ENCODE assay signal across 1 cellular context in the genomic region with DNA sequence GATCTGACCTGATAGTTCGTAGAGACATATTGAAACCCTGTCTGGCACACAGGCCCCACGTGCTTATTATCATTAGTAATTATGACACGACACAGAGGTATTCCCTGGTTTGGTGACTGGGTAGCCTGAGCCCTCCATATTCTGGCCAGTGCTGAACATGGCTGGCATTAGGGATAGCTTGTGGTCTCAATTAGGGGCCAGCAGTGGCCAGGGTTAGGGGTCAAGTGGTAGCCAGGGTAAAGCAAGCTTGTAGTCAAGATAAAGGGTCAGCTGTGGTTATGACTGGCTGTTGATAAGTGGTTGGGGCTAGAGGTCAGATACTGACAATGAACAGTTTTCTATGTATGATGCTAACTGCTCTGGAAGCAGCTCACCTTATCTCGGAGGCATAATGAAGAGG.
TF ChIP-seq lines count a peak whose summit lies in the region.

No MANE protein-coding gene starts in this region.

TF ChIP-seq in K562, 482 proteins besides CTCF, POLR2A, EP300 and RAD21 (continued from another document and continues in another):
- TF ChIP-seq, protein P1, sequence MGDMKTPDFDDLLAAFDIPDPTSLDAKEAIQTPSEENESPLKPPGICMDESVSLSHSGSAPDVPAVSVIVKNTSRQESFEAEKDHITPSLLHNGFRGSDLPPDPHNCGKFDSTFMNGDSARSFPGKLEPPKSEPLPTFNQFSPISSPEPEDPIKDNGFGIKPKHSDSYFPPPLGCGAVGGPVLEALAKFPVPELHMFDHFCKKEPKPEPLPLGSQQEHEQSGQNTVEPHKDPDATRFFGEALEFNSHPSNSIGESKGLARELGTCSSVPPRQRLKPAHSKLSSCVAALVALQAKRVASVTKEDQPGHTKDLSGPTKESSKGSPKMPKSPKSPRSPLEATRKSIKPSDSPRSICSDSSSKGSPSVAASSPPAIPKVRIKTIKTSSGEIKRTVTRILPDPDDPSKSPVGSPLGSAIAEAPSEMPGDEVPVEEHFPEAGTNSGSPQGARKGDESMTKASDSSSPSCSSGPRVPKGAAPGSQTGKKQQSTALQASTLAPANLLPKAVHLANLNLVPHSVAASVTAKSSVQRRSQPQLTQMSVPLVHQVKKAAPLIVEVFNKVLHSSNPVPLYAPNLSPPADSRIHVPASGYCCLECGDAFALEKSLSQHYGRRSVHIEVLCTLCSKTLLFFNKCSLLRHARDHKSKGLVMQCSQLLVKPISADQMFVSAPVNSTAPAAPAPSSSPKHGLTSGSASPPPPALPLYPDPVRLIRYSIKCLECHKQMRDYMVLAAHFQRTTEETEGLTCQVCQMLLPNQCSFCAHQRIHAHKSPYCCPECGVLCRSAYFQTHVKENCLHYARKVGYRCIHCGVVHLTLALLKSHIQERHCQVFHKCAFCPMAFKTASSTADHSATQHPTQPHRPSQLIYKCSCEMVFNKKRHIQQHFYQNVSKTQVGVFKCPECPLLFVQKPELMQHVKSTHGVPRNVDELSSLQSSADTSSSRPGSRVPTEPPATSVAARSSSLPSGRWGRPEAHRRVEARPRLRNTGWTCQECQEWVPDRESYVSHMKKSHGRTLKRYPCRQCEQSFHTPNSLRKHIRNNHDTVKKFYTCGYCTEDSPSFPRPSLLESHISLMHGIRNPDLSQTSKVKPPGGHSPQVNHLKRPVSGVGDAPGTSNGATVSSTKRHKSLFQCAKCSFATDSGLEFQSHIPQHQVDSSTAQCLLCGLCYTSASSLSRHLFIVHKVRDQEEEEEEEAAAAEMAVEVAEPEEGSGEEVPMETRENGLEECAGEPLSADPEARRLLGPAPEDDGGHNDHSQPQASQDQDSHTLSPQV (IDR thresholded peaks at IDR 0.05): no peak
- no peak for TF ChIP-seq POLR2AphosphoS2 (IDR thresholded peaks at IDR 0.05; ENCODE audit: low read length)
- TF ChIP-seq, protein P2, sequence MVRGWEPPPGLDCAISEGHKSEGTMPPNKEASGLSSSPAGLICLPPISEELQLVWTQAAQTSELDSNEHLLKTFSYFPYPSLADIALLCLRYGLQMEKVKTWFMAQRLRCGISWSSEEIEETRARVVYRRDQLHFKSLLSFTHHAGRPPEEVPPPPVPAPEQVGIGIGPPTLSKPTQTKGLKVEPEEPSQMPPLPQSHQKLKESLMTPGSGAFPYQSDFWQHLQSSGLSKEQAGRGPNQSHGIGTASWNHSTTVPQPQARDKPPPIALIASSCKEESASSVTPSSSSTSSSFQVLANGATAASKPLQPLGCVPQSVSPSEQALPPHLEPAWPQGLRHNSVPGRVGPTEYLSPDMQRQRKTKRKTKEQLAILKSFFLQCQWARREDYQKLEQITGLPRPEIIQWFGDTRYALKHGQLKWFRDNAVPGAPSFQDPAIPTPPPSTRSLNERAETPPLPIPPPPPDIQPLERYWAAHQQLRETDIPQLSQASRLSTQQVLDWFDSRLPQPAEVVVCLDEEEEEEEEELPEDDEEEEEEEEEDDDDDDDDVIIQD (CRISPR knock-in tag; IDR thresholded peaks at IDR 0.05): no peak
- TF ChIP-seq SIRT6 (IDR thresholded peaks at IDR 0.05; ENCODE audit: low read depth, low read length): no peak
- TF ChIP-seq PHTF2 (CRISPR knock-in tag; IDR thresholded peaks at IDR 0.05): no peak
- TF ChIP-seq ZBTB7A (IDR thresholded peaks at IDR 0.05; ENCODE audit: borderline replicate concordance, control insufficient read depth, low read depth, low read length): 0 out of 2 replicates have a peak, but pooled peaks have one; percentile 31
- no peak for TF ChIP-seq SMARCB1 (IDR thresholded peaks at IDR 0.05; ENCODE audit: insufficient read length, low read depth)
- TF ChIP-seq, protein P3, sequence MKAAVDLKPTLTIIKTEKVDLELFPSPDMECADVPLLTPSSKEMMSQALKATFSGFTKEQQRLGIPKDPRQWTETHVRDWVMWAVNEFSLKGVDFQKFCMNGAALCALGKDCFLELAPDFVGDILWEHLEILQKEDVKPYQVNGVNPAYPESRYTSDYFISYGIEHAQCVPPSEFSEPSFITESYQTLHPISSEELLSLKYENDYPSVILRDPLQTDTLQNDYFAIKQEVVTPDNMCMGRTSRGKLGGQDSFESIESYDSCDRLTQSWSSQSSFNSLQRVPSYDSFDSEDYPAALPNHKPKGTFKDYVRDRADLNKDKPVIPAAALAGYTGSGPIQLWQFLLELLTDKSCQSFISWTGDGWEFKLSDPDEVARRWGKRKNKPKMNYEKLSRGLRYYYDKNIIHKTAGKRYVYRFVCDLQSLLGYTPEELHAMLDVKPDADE (conservative IDR thresholded peaks at IDR 0.05; ENCODE audit: control insufficient read depth, low read depth, low read length): no peak
- no peak for TF ChIP-seq ZNF551 (CRISPR knock-in tag; IDR thresholded peaks at IDR 0.05)
- TF ChIP-seq ILF3 (IDR thresholded peaks at IDR 0.05; ENCODE audit: borderline replicate concordance): no peak
- TF ChIP-seq SETDB1 (IDR thresholded peaks at IDR 0.05; ENCODE audit: low read length): no peak
- TF ChIP-seq DPF2 (IDR thresholded peaks at IDR 0.05): peak; percentile 87
- no peak for TF ChIP-seq MYBL2 (IDR thresholded peaks at IDR 0.05; ENCODE audit: low read depth)
- no peak for TF ChIP-seq MYBL2 (CRISPR knock-in tag; IDR thresholded peaks at IDR 0.05; ENCODE audit: borderline replicate concordance)
- no peak for TF ChIP-seq ZNF133 (CRISPR knock-in tag; IDR thresholded peaks at IDR 0.05)
- no peak for TF ChIP-seq CBX3 (IDR thresholded peaks at IDR 0.05; ENCODE audit: borderline replicate concordance in 1 of 2, low read length in 2 of 2)
- TF ChIP-seq PHB2 (IDR thresholded peaks at IDR 0.05; ENCODE audit: low read depth): peak; percentile 44; the same call in 1 of the 2 replicates
- TF ChIP-seq ZNF444 (CRISPR knock-in tag; IDR thresholded peaks at IDR 0.05): no peak
- TF ChIP-seq ZNF830 (CRISPR knock-in tag; IDR thresholded peaks at IDR 0.05): no peak
- TF ChIP-seq, protein P4, sequence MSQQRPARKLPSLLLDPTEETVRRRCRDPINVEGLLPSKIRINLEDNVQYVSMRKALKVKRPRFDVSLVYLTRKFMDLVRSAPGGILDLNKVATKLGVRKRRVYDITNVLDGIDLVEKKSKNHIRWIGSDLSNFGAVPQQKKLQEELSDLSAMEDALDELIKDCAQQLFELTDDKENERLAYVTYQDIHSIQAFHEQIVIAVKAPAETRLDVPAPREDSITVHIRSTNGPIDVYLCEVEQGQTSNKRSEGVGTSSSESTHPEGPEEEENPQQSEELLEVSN (IDR thresholded peaks at IDR 0.05; ENCODE audit: borderline replicate concordance in 1 of 2, extremely low read depth in 1 of 2, insufficient read depth in 1 of 2, insufficient read length in 1 of 2, low read depth in 1 of 2, low read length in 1 of 2, poor library complexity in 1 of 2, severe bottlenecking in 1 of 2): no peak
- TF ChIP-seq ZNF785 (CRISPR knock-in tag; IDR thresholded peaks at IDR 0.05): no peak
- TF ChIP-seq ATF7 (IDR thresholded peaks at IDR 0.05): peak; percentile 56; the same call in 1 of the 2 replicates
- 0 out of 2 replicates have a peak, but pooled peaks have one; percentile 13 for TF ChIP-seq KDM2B (CRISPR knock-in tag; IDR thresholded peaks at IDR 0.05)
- no peak for TF ChIP-seq RBM22 (IDR thresholded peaks at IDR 0.05; ENCODE audit: low read depth, low read length, poor library complexity, severe bottlenecking)
- no peak for TF ChIP-seq POLR2G (IDR thresholded peaks at IDR 0.05; ENCODE audit: low read depth, low read length)
- no peak for TF ChIP-seq SAFB2 (IDR thresholded peaks at IDR 0.05; ENCODE audit: borderline replicate concordance, low read depth, low read length, severe bottlenecking)
- TF ChIP-seq ZNF695 (CRISPR knock-in tag; IDR thresholded peaks at IDR 0.05): no peak
- TF ChIP-seq, protein P5, sequence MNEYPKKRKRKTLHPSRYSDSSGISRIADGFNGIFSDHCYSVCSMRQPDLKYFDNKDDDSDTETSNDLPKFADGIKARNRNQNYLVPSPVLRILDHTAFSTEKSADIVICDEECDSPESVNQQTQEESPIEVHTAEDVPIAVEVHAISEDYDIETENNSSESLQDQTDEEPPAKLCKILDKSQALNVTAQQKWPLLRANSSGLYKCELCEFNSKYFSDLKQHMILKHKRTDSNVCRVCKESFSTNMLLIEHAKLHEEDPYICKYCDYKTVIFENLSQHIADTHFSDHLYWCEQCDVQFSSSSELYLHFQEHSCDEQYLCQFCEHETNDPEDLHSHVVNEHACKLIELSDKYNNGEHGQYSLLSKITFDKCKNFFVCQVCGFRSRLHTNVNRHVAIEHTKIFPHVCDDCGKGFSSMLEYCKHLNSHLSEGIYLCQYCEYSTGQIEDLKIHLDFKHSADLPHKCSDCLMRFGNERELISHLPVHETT (CRISPR knock-in tag; conservative IDR thresholded peaks at IDR 0.05 in 1 of 2, IDR thresholded peaks at IDR 0.05 in 1 of 2): peak in 1 of 2 experiments; percentile 80; a peak in 2 of 4 replicates
- TF ChIP-seq ZNF408 (CRISPR knock-in tag; IDR thresholded peaks at IDR 0.05; ENCODE audit: low read depth): no peak
- no peak for TF ChIP-seq ZNF586 (CRISPR knock-in tag; conservative IDR thresholded peaks at IDR 0.05)
- peak; percentile 49; the same call in 1 of the 2 replicates for TF ChIP-seq KLF6 (CRISPR knock-in tag; IDR thresholded peaks at IDR 0.05; ENCODE audit: borderline replicate concordance)
- TF ChIP-seq, protein P6, sequence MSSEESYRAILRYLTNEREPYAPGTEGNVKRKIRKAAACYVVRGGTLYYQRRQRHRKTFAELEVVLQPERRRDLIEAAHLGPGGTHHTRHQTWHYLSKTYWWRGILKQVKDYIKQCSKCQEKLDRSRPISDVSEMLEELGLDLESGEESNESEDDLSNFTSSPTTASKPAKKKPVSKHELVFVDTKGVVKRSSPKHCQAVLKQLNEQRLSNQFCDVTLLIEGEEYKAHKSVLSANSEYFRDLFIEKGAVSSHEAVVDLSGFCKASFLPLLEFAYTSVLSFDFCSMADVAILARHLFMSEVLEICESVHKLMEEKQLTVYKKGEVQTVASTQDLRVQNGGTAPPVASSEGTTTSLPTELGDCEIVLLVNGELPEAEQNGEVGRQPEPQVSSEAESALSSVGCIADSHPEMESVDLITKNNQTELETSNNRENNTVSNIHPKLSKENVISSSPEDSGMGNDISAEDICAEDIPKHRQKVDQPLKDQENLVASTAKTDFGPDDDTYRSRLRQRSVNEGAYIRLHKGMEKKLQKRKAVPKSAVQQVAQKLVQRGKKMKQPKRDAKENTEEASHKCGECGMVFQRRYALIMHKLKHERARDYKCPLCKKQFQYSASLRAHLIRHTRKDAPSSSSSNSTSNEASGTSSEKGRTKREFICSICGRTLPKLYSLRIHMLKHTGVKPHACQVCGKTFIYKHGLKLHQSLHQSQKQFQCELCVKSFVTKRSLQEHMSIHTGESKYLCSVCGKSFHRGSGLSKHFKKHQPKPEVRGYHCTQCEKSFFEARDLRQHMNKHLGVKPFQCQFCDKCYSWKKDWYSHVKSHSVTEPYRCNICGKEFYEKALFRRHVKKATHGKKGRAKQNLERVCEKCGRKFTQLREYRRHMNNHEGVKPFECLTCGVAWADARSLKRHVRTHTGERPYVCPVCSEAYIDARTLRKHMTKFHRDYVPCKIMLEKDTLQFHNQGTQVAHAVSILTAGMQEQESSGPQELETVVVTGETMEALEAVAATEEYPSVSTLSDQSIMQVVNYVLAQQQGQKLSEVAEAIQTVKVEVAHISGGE (CRISPR knock-in tag; IDR thresholded peaks at IDR 0.05): 0 out of 6 replicates have a peak, but pooled peaks of 1 of the 3 experiments have one; percentile 29
- TF ChIP-seq RB1 (IDR thresholded peaks at IDR 0.05; ENCODE audit: low read depth): no peak
- TF ChIP-seq ZNF134 (CRISPR knock-in tag; conservative IDR thresholded peaks at IDR 0.05): no peak
- TF ChIP-seq, protein P7, sequence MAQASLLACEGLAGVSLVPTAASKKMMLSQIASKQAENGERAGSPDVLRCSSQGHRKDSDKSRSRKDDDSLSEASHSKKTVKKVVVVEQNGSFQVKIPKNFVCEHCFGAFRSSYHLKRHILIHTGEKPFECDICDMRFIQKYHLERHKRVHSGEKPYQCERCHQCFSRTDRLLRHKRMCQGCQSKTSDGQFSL (CRISPR knock-in tag; IDR thresholded peaks at IDR 0.05): no peak
- TF ChIP-seq, protein P7 (tag; IDR thresholded peaks at IDR 0.05): no peak
- TF ChIP-seq LCOR (CRISPR knock-in tag; IDR thresholded peaks at IDR 0.05): peak; percentile 52; the same call in 1 of the 2 replicates
- TF ChIP-seq, protein P8, sequence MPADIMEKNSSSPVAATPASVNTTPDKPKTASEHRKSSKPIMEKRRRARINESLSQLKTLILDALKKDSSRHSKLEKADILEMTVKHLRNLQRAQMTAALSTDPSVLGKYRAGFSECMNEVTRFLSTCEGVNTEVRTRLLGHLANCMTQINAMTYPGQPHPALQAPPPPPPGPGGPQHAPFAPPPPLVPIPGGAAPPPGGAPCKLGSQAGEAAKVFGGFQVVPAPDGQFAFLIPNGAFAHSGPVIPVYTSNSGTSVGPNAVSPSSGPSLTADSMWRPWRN (IDR thresholded peaks at IDR 0.05; ENCODE audit: low read depth): peak; percentile 99
- no peak for TF ChIP-seq BMI1 (IDR thresholded peaks at IDR 0.05; ENCODE audit: low read length)
- TF ChIP-seq MECOM (CRISPR knock-in tag; IDR thresholded peaks at IDR 0.05): peak; percentile 74; the same call in 1 of the 2 replicates
- TF ChIP-seq GATAD2B (IDR thresholded peaks at IDR 0.05; ENCODE audit: borderline replicate concordance): no peak; the same call in 1 of the 2 replicates
- no peak for TF ChIP-seq TBP (optimal IDR thresholded peaks at IDR 0.05; ENCODE audit: low read depth, low read length)
- TF ChIP-seq CCAR2 (IDR thresholded peaks at IDR 0.05; ENCODE audit: low read depth, low read length): no peak
- TF ChIP-seq TEAD4 (IDR thresholded peaks at IDR 0.05; ENCODE audit: low read length): peak; percentile 97
- TF ChIP-seq TEAD4 (CRISPR knock-in tag; IDR thresholded peaks at IDR 0.05; ENCODE audit: borderline replicate concordance): no peak
- no peak for TF ChIP-seq RHOXF2B (CRISPR knock-in tag; conservative IDR thresholded peaks at IDR 0.05)
- no peak for TF ChIP-seq RBM25 (IDR thresholded peaks at IDR 0.05; ENCODE audit: low read depth, low read length, severe bottlenecking)
- no peak for TF ChIP-seq GATAD2A (IDR thresholded peaks at IDR 0.05)
- TF ChIP-seq CBFA2T2 (conservative IDR thresholded peaks at IDR 0.05): peak; percentile 94
- no peak for TF ChIP-seq BACH1 (tag; IDR thresholded peaks at IDR 0.05)
- no peak for TF ChIP-seq SMARCA5 (IDR thresholded peaks at IDR 0.05)
- TF ChIP-seq CXXC5 (CRISPR knock-in tag; IDR thresholded peaks at IDR 0.05): peak; percentile 67
- TF ChIP-seq MCM2 (IDR thresholded peaks at IDR 0.05; ENCODE audit: low read depth): no peak
- TF ChIP-seq, protein P9, sequence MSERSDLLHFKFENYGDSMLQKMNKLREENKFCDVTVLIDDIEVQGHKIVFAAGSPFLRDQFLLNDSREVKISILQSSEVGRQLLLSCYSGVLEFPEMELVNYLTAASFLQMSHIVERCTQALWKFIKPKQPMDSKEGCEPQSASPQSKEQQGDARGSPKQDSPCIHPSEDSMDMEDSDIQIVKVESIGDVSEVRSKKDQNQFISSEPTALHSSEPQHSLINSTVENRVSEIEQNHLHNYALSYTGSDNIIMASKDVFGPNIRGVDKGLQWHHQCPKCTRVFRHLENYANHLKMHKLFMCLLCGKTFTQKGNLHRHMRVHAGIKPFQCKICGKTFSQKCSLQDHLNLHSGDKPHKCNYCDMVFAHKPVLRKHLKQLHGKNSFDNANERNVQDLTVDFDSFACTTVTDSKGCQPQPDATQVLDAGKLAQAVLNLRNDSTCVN (CRISPR knock-in tag; IDR thresholded peaks at IDR 0.05): no peak
